In the genomic region with DNA sequence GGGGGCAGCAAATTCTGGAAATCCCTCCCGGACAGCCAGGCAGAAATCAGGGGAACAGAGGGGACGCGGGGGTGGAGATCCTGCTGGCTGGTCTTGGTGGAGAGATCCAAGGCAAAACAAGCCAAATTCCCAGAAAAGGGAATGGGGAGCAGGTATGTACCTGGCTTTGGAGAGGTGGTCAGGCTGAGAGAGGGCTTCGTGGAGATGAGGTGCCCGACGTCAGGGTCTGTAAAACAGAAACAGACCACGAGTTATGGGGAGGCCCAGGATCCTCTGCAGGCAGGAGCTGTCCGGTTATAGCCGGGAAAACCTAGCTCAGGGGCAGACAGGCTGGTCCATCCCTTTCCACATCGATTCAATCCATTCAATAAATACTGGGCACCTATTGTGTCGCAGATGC, we compare ENCODE assay signal across 17 cellular contexts. TPM values are rescaled to one million over a fixed set of nuclear protein-coding genes. Genes with fewer than 3 reads are reported as not detected.
A peak's percentile ranks its signal among the peaks of the same experiment; 100 is the strongest.
DNase-seq lines count a peak whose midpoint lies in the region; ATAC-seq and TF ChIP-seq lines count a peak whose summit lies in the region.
"Had no signal": no experiment of that assay in that cellular context is flagged by ENCODE, and none has a peak within 500 bp of the region (broad histone marks: within the 10 kb centered on the region; RNA-seq: fewer than 3 reads in every experiment).

No MANE protein-coding gene starts in this region.

- H3K27me3 Mint-ChIP-seq in HFFc6 (ENCODE audit: insufficient read depth) (peaks cover 4% of the 10 kb centered on the region), nephron progenitor cell (ENCODE audit: low read depth, poor library complexity) (peaks cover 5% of the 10 kb centered on the region)

- H3K36me3 Mint-ChIP-seq in HFFc6 (ENCODE audit: low read depth) = no peaks in the 10 kb centered on the region
- H3K36me3 Mint-ChIP-seq in nephron progenitor cell (ENCODE audit: low read depth) = no peaks in the 10 kb centered on the region
- H3K36me3 Mint-ChIP-seq: CD14-positive monocyte; CD8-positive, alpha-beta T cell had no signal

- no peak for ATAC-seq in sciatic nerve
- ATAC-seq: CD8-positive, alpha-beta T cell; GM12878 had no signal

- H3K27ac Mint-ChIP-seq in HFFc6 (no peak overlapping the region), nephron progenitor cell (peak overlapping the region; percentile 27)
- H3K27ac Mint-ChIP-seq: CD14-positive monocyte; CD8-positive, alpha-beta T cell had no signal

- DNase-seq in GM13976 (ENCODE audit: low spot score) (peak; percentile 5), HFFc6 (no peak), nephron progenitor cell (no peak), sciatic nerve (ENCODE audit: low spot score) (peak; percentile 21), NCI-H2107 treated with DMSO at 0.1 percent for 48 hours (lab: John Stamatoyannopoulos, UW; ENCODE audit: unreplicated experiment) (no peak), CD1c-positive myeloid dendritic cell (ENCODE audit: extremely low spot score) (no peak), SW480 (ENCODE audit: low spot score) (no peak)
- DNase-seq: 8988T; Calu3; CD8-positive, alpha-beta T cell; DMS79 treated with DMSO at 0.1 percent for 48 hours; HCEC 1CT; IMR-90 had no signal

- H3K9me3 Mint-ChIP-seq in HFFc6 = no peaks in the 10 kb centered on the region
- H3K9me3 Mint-ChIP-seq in nephron progenitor cell = no peaks in the 10 kb centered on the region
- H3K9me3 Mint-ChIP-seq: CD8-positive, alpha-beta T cell had no signal

- no peak overlapping the region for H3K4me3 Mint-ChIP-seq in HFFc6
- no peak overlapping the region for H3K4me3 Mint-ChIP-seq in nephron progenitor cell
- H3K4me3 Mint-ChIP-seq: CD14-positive monocyte; CD8-positive, alpha-beta T cell had no signal

- no peaks in the 10 kb centered on the region for H3K4me1 Mint-ChIP-seq in HFFc6 (ENCODE audit: low read depth)
- H3K4me1 Mint-ChIP-seq in nephron progenitor cell = peaks cover 5% of the 10 kb centered on the region

- no peak for TF ChIP-seq CTCF in GM13976 (IDR thresholded peaks at IDR 0.05; ENCODE audit: borderline replicate concordance, control extremely low read depth, extremely low read depth, insufficient read depth, missing control alignments)
- TF ChIP-seq CTCF in HFFc6 (IDR thresholded peaks at IDR 0.05) = peak; percentile 43; the same call in 1 of the 2 replicates
- TF ChIP-seq CTCF in nephron progenitor cell (IDR thresholded peaks at IDR 0.05) = no peak

- intact Hi-C loops in sciatic nerve (cut with DNase I) = no loop called here

- in situ Hi-C loops in GM13976 (cut with MboI; ENCODE audit: low sequenced_read_pairs, unreplicated experiment) = no loop called here

RNA-seq across cellular contexts. Expression of gene CLEC20A, which starts 4.4 kb away (rescaled TPM):
- not detected for total RNA-seq in HFFc6 (2021; fragmentation: NEBNext Ultra II Directional; extraction: Animal tissue kit (Norgen Biotek cat#: 25700))
- total RNA-seq in sciatic nerve = 3.2 TPM
- total RNA-seq: A673; Calu3; CD8-positive, alpha-beta T cell; GM12878; H4; IMR-90 had no signal

RNA-seq across cellular contexts. Expression of gene TEX35, which starts 20.6 kb away (rescaled TPM):
- under 1 TPM in 1 of 6 experiments, not detected in 5; 0.10 TPM for total RNA-seq in HFFc6 (2021; fragmentation: NEBNext Ultra II Directional; extraction: Animal tissue kit (Norgen Biotek cat#: 25700))
- total RNA-seq in sciatic nerve = not detected
- total RNA-seq: A673; Calu3; CD8-positive, alpha-beta T cell; GM12878; H4; IMR-90 had no signal

Comparison
In these comparisons a context has a peak if more than half of its experiments do, and no peak if none do; other contexts are left out.
1. DNase-seq: peak in GM13976 (single experiment) and sciatic nerve (single experiment); none in HFFc6 (single experiment), nephron progenitor cell (single experiment), NCI-H2107 treated with DMSO at 0.1 percent for 48 hours (single experiment), CD1c-positive myeloid dendritic cell (single experiment) and SW480 (single experiment).